26 cellular contexts compared by ENCODE assay signal in genomic region chr2:219724628-219725027, GRCh38.
A peak's percentile ranks its signal among the peaks of the same experiment; 100 is the strongest.
DNase-seq lines count a peak whose midpoint lies in the region; ATAC-seq, FAIRE-seq and TF ChIP-seq lines count a peak whose summit lies in the region.
"Had no signal": no experiment of that assay in that cellular context is flagged by ENCODE, and none has a peak within 500 bp of the region (broad histone marks: within the 10 kb centered on the region; RNA-seq: fewer than 3 reads in every experiment).

No MANE protein-coding gene starts in this region.

- H3K9me3 ChIP-seq in breast epithelium (no peaks in the 10 kb centered on the region), K562 (replicated peaks; ENCODE audit: control insufficient read depth, insufficient read depth, low read depth, low read length) (no peaks in the 10 kb centered on the region), right atrium auricular region (no peaks in the 10 kb centered on the region)
- H3K9me3 ChIP-seq: A549 had no signal

- H3K9ac ChIP-seq in K562 (ENCODE audit: insufficient read depth in 1 of 2, low read depth in 2 of 2, low read length in 2 of 2): peak overlapping the region in 1 of 2 experiments; percentile 9; a peak in 1 of 4 replicates

- no peaks in the 10 kb centered on the region for H3K27me3 Mint-ChIP-seq in MCF 10A (ENCODE audit: insufficient read depth, unreplicated experiment)
- H3K27me3 Mint-ChIP-seq in activated CD8-positive, alpha-beta memory T cell treated with anti-CD3 and anti-CD28 coated beads, Interleukin-2, amount 10 ng/mL, durations not matched to agents 7 days and 5 days: peaks cover 12% of the 10 kb centered on the region
- H3K27me3 Mint-ChIP-seq in activated T-helper 1 cell treated with anti-CD3 and anti-CD28 coated beads, Interleukin-12 subunit alpha, Interleukin-12 subunit beta, Interleukin-2, Interleukin-4 antibody, amounts not matched to agents 30 ng/mL and 10 ng/mL and 1 ng/mL, durations not matched to agents 14 hours and 24 hours and 36 hours (ENCODE audit: insufficient read depth): peaks cover 8% of the 10 kb centered on the region

- POLR2A ChIA-PET in MCF 10A (lab: Yijun Ruan, JAX): interaction anchor here (1.1 kb wide), 1 partner anchor 41 kb away, joined by 3 read pairs; no protein-coding TSS in a partner anchor
- POLR2A ChIA-PET in K562 (lab: Yijun Ruan, JAX): no interaction called here

- intact Hi-C loops in MCF 10A (cut with micrococcal nuclease) (no loop called here), breast epithelium (cut with DNase I; ENCODE audit: low total_unique reads) (no loop called here), K562 (cut with micrococcal nuclease) (loop anchor here (5.0 kb wide), 1 partner anchor 92 kb away; no protein-coding TSS in a partner anchor)
- intact Hi-C loops in activated T-helper 1 cell treated with anti-CD3 and anti-CD28 coated beads, Interleukin-12 subunit alpha, Interleukin-12 subunit beta, Interleukin-2, Interleukin-4 antibody, amounts not matched to agents 30 ng/mL and 10 ng/mL and 1 ng/mL, durations not matched to agents 14 hours and 24 hours and 36 hours (cut with micrococcal nuclease): no loop called here

- BruUV-seq in MCF 10A (replicated peaks; lab: Mats Ljungman, UMichigan) (no TSS peak), K562 (replicated peaks; lab: Mats Ljungman, UMichigan) (no TSS peak)

- TF ChIP-seq CTCF in MCF 10A (IDR thresholded peaks at IDR 0.05; ENCODE audit: unreplicated experiment) (no peak), breast epithelium (IDR thresholded peaks at IDR 0.05) (no peak), K562 (IDR thresholded peaks at IDR 0.05 in 2 of 3, conservative IDR thresholded peaks at IDR 0.05 in 1 of 3; ENCODE audit: insufficient read depth in 2 of 3, low read depth in 1 of 3, low read length in 3 of 3) (no peak), right atrium auricular region (IDR thresholded peaks at IDR 0.05) (no peak)

- TF ChIP-seq POLR2A in breast epithelium (IDR thresholded peaks at IDR 0.05): no peak
- TF ChIP-seq POLR2A in K562 (conservative IDR thresholded peaks at IDR 0.05): no peak

- H3K9me3 Mint-ChIP-seq in MCF 10A (ENCODE audit: unreplicated experiment): no peaks in the 10 kb centered on the region
- no peaks in the 10 kb centered on the region for H3K9me3 Mint-ChIP-seq in activated CD8-positive, alpha-beta memory T cell treated with anti-CD3 and anti-CD28 coated beads, Interleukin-2, amount 10 ng/mL, durations not matched to agents 7 days and 5 days (ENCODE audit: low read depth)
- no peaks in the 10 kb centered on the region for H3K9me3 Mint-ChIP-seq in activated T-helper 1 cell treated with anti-CD3 and anti-CD28 coated beads, Interleukin-12 subunit alpha, Interleukin-12 subunit beta, Interleukin-2, Interleukin-4 antibody, amounts not matched to agents 30 ng/mL and 10 ng/mL and 1 ng/mL, durations not matched to agents 14 hours and 24 hours and 36 hours
- H3K9me3 Mint-ChIP-seq: activated naive CD8-positive, alpha-beta T cell treated with anti-CD3 and anti-CD28 coated beads, Interleukin-2, amount 10 ng/mL, durations not matched to agents 7 days and 5 days; IgD-negative memory B cell; mesothelial cell of epicardium; nephron had no signal

- H3K27ac Mint-ChIP-seq in MCF 10A (ENCODE audit: low read depth, unreplicated experiment): no peak overlapping the region
- no peak overlapping the region for H3K27ac Mint-ChIP-seq in activated CD8-positive, alpha-beta memory T cell treated with anti-CD3 and anti-CD28 coated beads, Interleukin-2, amount 10 ng/mL, durations not matched to agents 7 days and 5 days
- no peak overlapping the region for H3K27ac Mint-ChIP-seq in activated T-helper 1 cell treated with anti-CD3 and anti-CD28 coated beads, Interleukin-12 subunit alpha, Interleukin-12 subunit beta, Interleukin-2, Interleukin-4 antibody, amounts not matched to agents 30 ng/mL and 10 ng/mL and 1 ng/mL, durations not matched to agents 14 hours and 24 hours and 36 hours
- H3K27ac Mint-ChIP-seq: activated naive CD8-positive, alpha-beta T cell treated with anti-CD3 and anti-CD28 coated beads, Interleukin-2, amount 10 ng/mL, durations not matched to agents 7 days and 5 days; CD4-positive, CD25-positive, alpha-beta regulatory T cell; IgD-negative memory B cell; mesothelial cell of epicardium; nephron; T-helper 17 cell had no signal

- H2AFZ ChIP-seq in K562 (ENCODE audit: low read depth, low read length): peak overlapping the region; percentile 84

- no peaks in the 10 kb centered on the region for H3K79me2 ChIP-seq in K562 (ENCODE audit: control insufficient read depth, insufficient read depth, low read length)

- H3K4me1 Mint-ChIP-seq in MCF 10A (ENCODE audit: insufficient read depth, unreplicated experiment): peaks cover 16% of the 10 kb centered on the region
- no peaks in the 10 kb centered on the region for H3K4me1 Mint-ChIP-seq in activated CD8-positive, alpha-beta memory T cell treated with anti-CD3 and anti-CD28 coated beads, Interleukin-2, amount 10 ng/mL, durations not matched to agents 7 days and 5 days
- H3K4me1 Mint-ChIP-seq in activated T-helper 1 cell treated with anti-CD3 and anti-CD28 coated beads, Interleukin-12 subunit alpha, Interleukin-12 subunit beta, Interleukin-2, Interleukin-4 antibody, amounts not matched to agents 30 ng/mL and 10 ng/mL and 1 ng/mL, durations not matched to agents 14 hours and 24 hours and 36 hours (ENCODE audit: low read depth): no peaks in the 10 kb centered on the region
- H3K4me1 Mint-ChIP-seq: activated naive CD8-positive, alpha-beta T cell treated with anti-CD3 and anti-CD28 coated beads, Interleukin-2, amount 10 ng/mL, durations not matched to agents 7 days and 5 days; CD4-positive, CD25-positive, alpha-beta regulatory T cell; IgD-negative memory B cell; T-helper 17 cell had no signal

- H3K27ac ChIP-seq in breast epithelium: no peak overlapping the region
- H3K27ac ChIP-seq in K562 (ENCODE audit: extremely low read depth, low read depth, low read length): no peak overlapping the region; the same call in 2 of the 3 replicates
- H3K27ac ChIP-seq in right atrium auricular region: no peak overlapping the region
- H3K27ac ChIP-seq: A549, brain microvascular endothelial cell, dorsolateral prefrontal cortex had no signal

- no peaks in the 10 kb centered on the region for H3K4me1 ChIP-seq in breast epithelium
- peaks cover 0 to 21% of the 10 kb centered on the region in 2 experiments; a peak in 2 of 5 replicates for H3K4me1 ChIP-seq in K562 (replicated peaks in 1 of 2; ENCODE audit: control insufficient read depth in 2 of 2, insufficient read depth in 2 of 2, low read length in 2 of 2)
- H3K4me1 ChIP-seq in right atrium auricular region: peaks cover 0 to 7% of the 10 kb centered on the region in 2 donors
- H3K4me1 ChIP-seq: A549 had no signal

- ATAC-seq in K562 (peak; percentile 91), HG02642 (IDR thresholded peaks at IDR 0.05; ENCODE audit: poor library complexity, unreplicated experiment) (no peak)
- ATAC-seq in activated CD8-positive, alpha-beta memory T cell treated with anti-CD3 and anti-CD28 coated beads, Interleukin-2, amount 10 ng/mL, durations not matched to agents 7 days and 5 days: no peak
- ATAC-seq: A549, esophagus mucosa, T-helper 17 cell had no signal

- peak; percentile 55 for TF ChIP-seq EP300 in K562 (IDR thresholded peaks at IDR 0.05; ENCODE audit: low read length)

- peak overlapping the region; percentile 46 for H3K4me2 ChIP-seq in K562 (ENCODE audit: insufficient read depth, low read length)
- H3K4me2 ChIP-seq: A549 had no signal

- H3K36me3 Mint-ChIP-seq in MCF 10A (ENCODE audit: insufficient read depth, unreplicated experiment): no peaks in the 10 kb centered on the region
- H3K36me3 Mint-ChIP-seq in activated CD8-positive, alpha-beta memory T cell treated with anti-CD3 and anti-CD28 coated beads, Interleukin-2, amount 10 ng/mL, durations not matched to agents 7 days and 5 days: no peaks in the 10 kb centered on the region
- H3K36me3 Mint-ChIP-seq in activated T-helper 1 cell treated with anti-CD3 and anti-CD28 coated beads, Interleukin-12 subunit alpha, Interleukin-12 subunit beta, Interleukin-2, Interleukin-4 antibody, amounts not matched to agents 30 ng/mL and 10 ng/mL and 1 ng/mL, durations not matched to agents 14 hours and 24 hours and 36 hours (ENCODE audit: low read depth): no peaks in the 10 kb centered on the region
- H3K36me3 Mint-ChIP-seq: activated naive CD8-positive, alpha-beta T cell treated with anti-CD3 and anti-CD28 coated beads, Interleukin-2, amount 10 ng/mL, durations not matched to agents 7 days and 5 days; CD4-positive, CD25-positive, alpha-beta regulatory T cell; IgD-negative memory B cell; mesothelial cell of epicardium had no signal

- H3K27me3 ChIP-seq in breast epithelium: no peaks in the 10 kb centered on the region
- H3K27me3 ChIP-seq in K562 (ENCODE audit: control insufficient read depth in 2 of 2, insufficient read depth in 2 of 2, low read length in 2 of 2): peaks cover 0 to 4% of the 10 kb centered on the region in 2 experiments; a peak in 2 of 5 replicates
- no peaks in the 10 kb centered on the region for H3K27me3 ChIP-seq in right atrium auricular region
- H3K27me3 ChIP-seq: brain microvascular endothelial cell had no signal

- no peaks in the 10 kb centered on the region for H4K20me1 ChIP-seq in K562 (replicated peaks; ENCODE audit: control insufficient read depth, insufficient read depth, low read length)

- DNase-seq in MCF 10A (ENCODE audit: unreplicated experiment) (peak; percentile 49), breast epithelium (ENCODE audit: low spot score in 2 of 2) (no peak), K562 (ENCODE audit: extremely low read depth in 1 of 4, low spot score in 3 of 4) (peak; percentile 47 to 66 (median 60)), right atrium auricular region (ENCODE audit: low spot score) (peak; percentile 55), inferior parietal cortex (ENCODE audit: extremely low spot score) (no peak)
- DNase-seq in activated CD8-positive, alpha-beta memory T cell treated with anti-CD3 and anti-CD28 coated beads, Interleukin-2, amount 10 ng/mL, durations not matched to agents 7 days and 5 days: no peak
- no peak for DNase-seq in activated T-helper 1 cell treated with anti-CD3 and anti-CD28 coated beads, Interleukin-12 subunit alpha, Interleukin-12 subunit beta, Interleukin-2, Interleukin-4 antibody, amounts not matched to agents 30 ng/mL and 10 ng/mL and 1 ng/mL, durations not matched to agents 14 hours and 24 hours and 36 hours (ENCODE audit: low spot score)
- DNase-seq: activated CD4-positive, CD25-positive, alpha-beta regulatory T cell; activated naive CD8-positive, alpha-beta T cell treated with anti-CD3 and anti-CD28 coated beads, Interleukin-2, amount 10 ng/mL, durations not matched to agents 7 days and 5 days; brain microvascular endothelial cell; CD4-positive, CD25-positive, alpha-beta regulatory T cell; DMS153; dorsolateral prefrontal cortex; head of caudate nucleus; NCI-H1048; NCI-H2081; NCI-H446 treated with DMSO at 0.1 percent for 48 hours; NK-92 treated with Interleukin-12 subunit alpha and Interleukin-12 subunit beta, amount 100 ng/mL, for 24 hours; stimulated activated CD4-positive, alpha-beta T cell treated with anti-CD3 and anti-CD28 coated beads, Interleukin-12 subunit alpha, Interleukin-12 subunit beta, amount 100 ng/mL, for 4 hours; T-helper 17 cell had no signal

- in situ Hi-C loops in K562 (cut with MboI): no loop called here

- 0% methylated on average over 1 of the region's 1 CpG for WGBS in K562 (ENCODE audit: insufficient coverage, low coverage, missing lambda C conversion rate)

- H3K36me3 ChIP-seq in breast epithelium (no peaks in the 10 kb centered on the region), K562 (ENCODE audit: control insufficient read depth, insufficient read depth, low read length) (no peaks in the 10 kb centered on the region), right atrium auricular region (no peaks in the 10 kb centered on the region)
- H3K36me3 ChIP-seq: brain microvascular endothelial cell had no signal

- CTCF ChIA-PET in MCF 10A (lab: Yijun Ruan, JAX): no interaction called here
- CTCF ChIA-PET in K562 (lab: Yijun Ruan, JAX; ENCODE audit: low intra/inter-chr PET ratio): no interaction called here
- CTCF ChIA-PET in activated CD8-positive, alpha-beta memory T cell treated with anti-CD3 and anti-CD28 coated beads, Interleukin-2, amount 10 ng/mL, durations not matched to agents 7 days and 5 days (lab: Charles Lee): no interaction called here

- H3K9me1 ChIP-seq in K562 (ENCODE audit: control insufficient read depth, insufficient read depth, low read length): no peaks in the 10 kb centered on the region

- H3K4me3 ChIP-seq in breast epithelium: no peak overlapping the region
- H3K4me3 ChIP-seq in K562: no peak overlapping the region
- H3K4me3 ChIP-seq in right atrium auricular region: no peak overlapping the region
- H3K4me3 ChIP-seq: A549, dorsolateral prefrontal cortex had no signal

- peak; percentile 80 for FAIRE-seq in K562 (lab: Jason Lieb, UNC)
- FAIRE-seq: A549 had no signal

- TF ChIP-seq RAD21 in K562 (CRISPR knock-in tag; conservative IDR thresholded peaks at IDR 0.05 in 1 of 2, IDR thresholded peaks at IDR 0.05 in 1 of 2): no peak

- H3K4me3 Mint-ChIP-seq in MCF 10A (ENCODE audit: unreplicated experiment): no peak overlapping the region
- no peak overlapping the region for H3K4me3 Mint-ChIP-seq in activated CD8-positive, alpha-beta memory T cell treated with anti-CD3 and anti-CD28 coated beads, Interleukin-2, amount 10 ng/mL, durations not matched to agents 7 days and 5 days
- no peak overlapping the region for H3K4me3 Mint-ChIP-seq in activated T-helper 1 cell treated with anti-CD3 and anti-CD28 coated beads, Interleukin-12 subunit alpha, Interleukin-12 subunit beta, Interleukin-2, Interleukin-4 antibody, amounts not matched to agents 30 ng/mL and 10 ng/mL and 1 ng/mL, durations not matched to agents 14 hours and 24 hours and 36 hours
- H3K4me3 Mint-ChIP-seq: activated naive CD8-positive, alpha-beta T cell treated with anti-CD3 and anti-CD28 coated beads, Interleukin-2, amount 10 ng/mL, durations not matched to agents 7 days and 5 days; CD4-positive, CD25-positive, alpha-beta regulatory T cell; IgD-negative memory B cell; mesothelial cell of epicardium; nephron; T-helper 17 cell had no signal

Comparison
In these comparisons a context has a peak if more than half of its experiments do, and no peak if none do; other contexts are left out.
1. DNase-seq: peak in MCF 10A (single experiment), K562 (4 of 4) and right atrium auricular region (single experiment); none in breast epithelium (0 of 2), activated CD8-positive, alpha-beta memory T cell treated with anti-CD3 and anti-CD28 coated beads, Interleukin-2, amount 10 ng/mL, durations not matched to agents 7 days and 5 days (single experiment), activated T-helper 1 cell treated with anti-CD3 and anti-CD28 coated beads, Interleukin-12 subunit alpha, Interleukin-12 subunit beta, Interleukin-2, Interleukin-4 antibody, amounts not matched to agents 30 ng/mL and 10 ng/mL and 1 ng/mL, durations not matched to agents 14 hours and 24 hours and 36 hours (single experiment) and inferior parietal cortex (single experiment).